ENCODE assay signal across 9 cellular contexts in genomic region chr10:95907454-95908253, GRCh38. TPM values are rescaled to one million over a fixed set of nuclear protein-coding genes. Genes with fewer than 3 reads are reported as not detected.
DNase-seq lines count a peak whose midpoint lies in the region; ATAC-seq and TF ChIP-seq lines count a peak whose summit lies in the region.
"Had no signal": no experiment of that assay in that cellular context is flagged by ENCODE, and none has a peak within 500 bp of the region (broad histone marks: within the 10 kb centered on the region; RNA-seq: fewer than 3 reads in every experiment).

Gene CC2D2B (plus strand): TSS chr10:95907975. CDS start chr10:95911324, 3,349 bp downstream.

- ATAC-seq in HG03064 (IDR thresholded peaks at IDR 0.05; ENCODE audit: low read depth, unreplicated experiment): peak; percentile 85
- peak; percentile 92 to 97 for ATAC-seq in activated CD4-positive, CD25-positive, alpha-beta regulatory T cell treated with anti-CD3 and anti-CD28 coated beads, Interleukin-2, amount 50 U/mL, for 24 hours

- DNase-seq in AG08396 (ENCODE audit: low spot score): peak; percentile 92
- peak; percentile 32 for DNase-seq in NCI-H2196 treated with DMSO at 0.1 percent for 48 hours (lab: John Stamatoyannopoulos, UW; ENCODE audit: unreplicated experiment)
- peak; percentile 79 for DNase-seq in cerebellum (ENCODE audit: low spot score)
- peak; percentile 88 for DNase-seq in kidney glomerular epithelial cell (lab: John Stamatoyannopoulos, UW)
- DNase-seq in stimulated activated CD4-positive, alpha-beta T cell treated with anti-CD3 and anti-CD28 coated beads, Interleukin-15, amount 100 ng/mL, for 24 hours: peak; percentile 86

- TF ChIP-seq POLR2A in GM18526 (IDR thresholded peaks at IDR 0.05; ENCODE audit: extremely low read depth, insufficient read length): peak; percentile 54

RNA-seq across cellular contexts. Expression of gene CC2D2B, which starts in this region (rescaled TPM):
- 2.5 TPM for total RNA-seq in cerebellum
- total RNA-seq: activated CD8-positive, alpha-beta memory T cell treated with anti-CD3 and anti-CD28 coated beads for 36 hours had no signal

Comparison
In these comparisons a context has a peak if more than half of its experiments do, and no peak if none do; other contexts are left out.
1. Peak in every context shown above with its lines: DNase-seq and ATAC-seq.
2. DNase-seq: peak in every context shown above with its lines; median percentile 92 in AG08396; 88 in kidney glomerular epithelial cell; 86 in stimulated activated CD4-positive, alpha-beta T cell treated with anti-CD3 and anti-CD28 coated beads, Interleukin-15, amount 100 ng/mL, for 24 hours; 79 in cerebellum; 32 in NCI-H2196 treated with DMSO at 0.1 percent for 48 hours.